1 cellular context compared by ENCODE assay signal in the genomic region with DNA sequence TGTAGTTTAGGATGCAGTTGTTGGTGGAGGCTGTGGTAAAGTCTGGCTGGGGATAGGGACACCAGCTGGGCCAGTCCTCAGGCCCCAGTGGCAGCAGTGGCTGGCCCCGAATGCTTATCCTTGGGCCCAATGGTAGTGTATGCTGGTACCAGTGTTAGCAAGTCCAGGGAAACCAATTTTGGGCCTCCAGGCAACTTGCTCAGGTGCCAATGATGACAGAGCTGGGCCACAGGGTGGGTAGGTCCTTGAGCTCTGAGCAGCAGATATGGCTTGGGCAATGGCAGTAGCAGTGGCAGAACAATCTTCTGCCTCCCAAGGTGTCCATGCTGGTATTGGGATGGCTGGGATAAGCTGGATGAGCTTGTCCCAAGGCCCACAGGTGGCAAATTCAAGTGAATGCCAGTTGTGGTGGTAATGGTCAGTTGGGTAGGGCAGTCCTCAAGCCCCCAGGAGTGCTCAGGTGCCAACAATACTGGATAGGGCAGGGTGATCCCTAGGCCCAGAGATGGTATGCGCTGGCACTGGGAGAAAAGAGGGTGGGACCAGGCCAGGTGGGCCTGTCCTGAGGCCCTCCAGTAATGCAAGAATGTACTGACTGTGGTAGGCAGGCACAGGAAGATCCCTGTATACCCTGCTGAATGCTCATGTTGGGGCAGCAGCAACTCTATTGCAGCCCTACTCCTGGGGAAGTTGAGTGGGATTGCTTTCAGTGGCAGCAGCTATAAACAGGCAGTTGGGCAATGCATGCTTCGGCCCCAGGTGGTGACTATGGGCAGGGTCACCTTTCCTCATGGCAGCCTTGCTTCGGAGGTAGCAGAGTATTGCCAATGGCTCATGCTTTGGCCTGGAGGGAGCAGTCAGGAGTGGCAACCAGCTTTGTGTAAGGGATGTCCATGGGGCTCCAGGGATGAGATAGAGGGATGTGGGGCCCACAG.
TF ChIP-seq lines count a peak whose summit lies in the region.

No MANE protein-coding gene starts in this region.

TF ChIP-seq in K562, 482 proteins besides CTCF, POLR2A, EP300 and RAD21:
- TF ChIP-seq, protein P1, sequence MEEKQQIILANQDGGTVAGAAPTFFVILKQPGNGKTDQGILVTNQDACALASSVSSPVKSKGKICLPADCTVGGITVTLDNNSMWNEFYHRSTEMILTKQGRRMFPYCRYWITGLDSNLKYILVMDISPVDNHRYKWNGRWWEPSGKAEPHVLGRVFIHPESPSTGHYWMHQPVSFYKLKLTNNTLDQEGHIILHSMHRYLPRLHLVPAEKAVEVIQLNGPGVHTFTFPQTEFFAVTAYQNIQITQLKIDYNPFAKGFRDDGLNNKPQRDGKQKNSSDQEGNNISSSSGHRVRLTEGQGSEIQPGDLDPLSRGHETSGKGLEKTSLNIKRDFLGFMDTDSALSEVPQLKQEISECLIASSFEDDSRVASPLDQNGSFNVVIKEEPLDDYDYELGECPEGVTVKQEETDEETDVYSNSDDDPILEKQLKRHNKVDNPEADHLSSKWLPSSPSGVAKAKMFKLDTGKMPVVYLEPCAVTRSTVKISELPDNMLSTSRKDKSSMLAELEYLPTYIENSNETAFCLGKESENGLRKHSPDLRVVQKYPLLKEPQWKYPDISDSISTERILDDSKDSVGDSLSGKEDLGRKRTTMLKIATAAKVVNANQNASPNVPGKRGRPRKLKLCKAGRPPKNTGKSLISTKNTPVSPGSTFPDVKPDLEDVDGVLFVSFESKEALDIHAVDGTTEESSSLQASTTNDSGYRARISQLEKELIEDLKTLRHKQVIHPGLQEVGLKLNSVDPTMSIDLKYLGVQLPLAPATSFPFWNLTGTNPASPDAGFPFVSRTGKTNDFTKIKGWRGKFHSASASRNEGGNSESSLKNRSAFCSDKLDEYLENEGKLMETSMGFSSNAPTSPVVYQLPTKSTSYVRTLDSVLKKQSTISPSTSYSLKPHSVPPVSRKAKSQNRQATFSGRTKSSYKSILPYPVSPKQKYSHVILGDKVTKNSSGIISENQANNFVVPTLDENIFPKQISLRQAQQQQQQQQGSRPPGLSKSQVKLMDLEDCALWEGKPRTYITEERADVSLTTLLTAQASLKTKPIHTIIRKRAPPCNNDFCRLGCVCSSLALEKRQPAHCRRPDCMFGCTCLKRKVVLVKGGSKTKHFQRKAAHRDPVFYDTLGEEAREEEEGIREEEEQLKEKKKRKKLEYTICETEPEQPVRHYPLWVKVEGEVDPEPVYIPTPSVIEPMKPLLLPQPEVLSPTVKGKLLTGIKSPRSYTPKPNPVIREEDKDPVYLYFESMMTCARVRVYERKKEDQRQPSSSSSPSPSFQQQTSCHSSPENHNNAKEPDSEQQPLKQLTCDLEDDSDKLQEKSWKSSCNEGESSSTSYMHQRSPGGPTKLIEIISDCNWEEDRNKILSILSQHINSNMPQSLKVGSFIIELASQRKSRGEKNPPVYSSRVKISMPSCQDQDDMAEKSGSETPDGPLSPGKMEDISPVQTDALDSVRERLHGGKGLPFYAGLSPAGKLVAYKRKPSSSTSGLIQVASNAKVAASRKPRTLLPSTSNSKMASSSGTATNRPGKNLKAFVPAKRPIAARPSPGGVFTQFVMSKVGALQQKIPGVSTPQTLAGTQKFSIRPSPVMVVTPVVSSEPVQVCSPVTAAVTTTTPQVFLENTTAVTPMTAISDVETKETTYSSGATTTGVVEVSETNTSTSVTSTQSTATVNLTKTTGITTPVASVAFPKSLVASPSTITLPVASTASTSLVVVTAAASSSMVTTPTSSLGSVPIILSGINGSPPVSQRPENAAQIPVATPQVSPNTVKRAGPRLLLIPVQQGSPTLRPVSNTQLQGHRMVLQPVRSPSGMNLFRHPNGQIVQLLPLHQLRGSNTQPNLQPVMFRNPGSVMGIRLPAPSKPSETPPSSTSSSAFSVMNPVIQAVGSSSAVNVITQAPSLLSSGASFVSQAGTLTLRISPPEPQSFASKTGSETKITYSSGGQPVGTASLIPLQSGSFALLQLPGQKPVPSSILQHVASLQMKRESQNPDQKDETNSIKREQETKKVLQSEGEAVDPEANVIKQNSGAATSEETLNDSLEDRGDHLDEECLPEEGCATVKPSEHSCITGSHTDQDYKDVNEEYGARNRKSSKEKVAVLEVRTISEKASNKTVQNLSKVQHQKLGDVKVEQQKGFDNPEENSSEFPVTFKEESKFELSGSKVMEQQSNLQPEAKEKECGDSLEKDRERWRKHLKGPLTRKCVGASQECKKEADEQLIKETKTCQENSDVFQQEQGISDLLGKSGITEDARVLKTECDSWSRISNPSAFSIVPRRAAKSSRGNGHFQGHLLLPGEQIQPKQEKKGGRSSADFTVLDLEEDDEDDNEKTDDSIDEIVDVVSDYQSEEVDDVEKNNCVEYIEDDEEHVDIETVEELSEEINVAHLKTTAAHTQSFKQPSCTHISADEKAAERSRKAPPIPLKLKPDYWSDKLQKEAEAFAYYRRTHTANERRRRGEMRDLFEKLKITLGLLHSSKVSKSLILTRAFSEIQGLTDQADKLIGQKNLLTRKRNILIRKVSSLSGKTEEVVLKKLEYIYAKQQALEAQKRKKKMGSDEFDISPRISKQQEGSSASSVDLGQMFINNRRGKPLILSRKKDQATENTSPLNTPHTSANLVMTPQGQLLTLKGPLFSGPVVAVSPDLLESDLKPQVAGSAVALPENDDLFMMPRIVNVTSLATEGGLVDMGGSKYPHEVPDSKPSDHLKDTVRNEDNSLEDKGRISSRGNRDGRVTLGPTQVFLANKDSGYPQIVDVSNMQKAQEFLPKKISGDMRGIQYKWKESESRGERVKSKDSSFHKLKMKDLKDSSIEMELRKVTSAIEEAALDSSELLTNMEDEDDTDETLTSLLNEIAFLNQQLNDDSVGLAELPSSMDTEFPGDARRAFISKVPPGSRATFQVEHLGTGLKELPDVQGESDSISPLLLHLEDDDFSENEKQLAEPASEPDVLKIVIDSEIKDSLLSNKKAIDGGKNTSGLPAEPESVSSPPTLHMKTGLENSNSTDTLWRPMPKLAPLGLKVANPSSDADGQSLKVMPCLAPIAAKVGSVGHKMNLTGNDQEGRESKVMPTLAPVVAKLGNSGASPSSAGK (IDR thresholded peaks at IDR 0.05): 0 out of 2 replicates have a peak, but pooled peaks have one; percentile 29
- TF ChIP-seq E2F6 (IDR thresholded peaks at IDR 0.05; ENCODE audit: borderline replicate concordance in 1 of 2, extremely low read depth in 1 of 2, insufficient read depth in 1 of 2, insufficient read length in 1 of 2, low read depth in 1 of 2, low read length in 1 of 2, poor library complexity in 1 of 2, severe bottlenecking in 1 of 2) (peak in 1 of 2 experiments; percentile 21), PRPF4 (IDR thresholded peaks at IDR 0.05; ENCODE audit: insufficient read depth, low read depth, low read length, poor library complexity, severe bottlenecking) (no peak), ETV5 (CRISPR knock-in tag; IDR thresholded peaks at IDR 0.05; ENCODE audit: low read depth) (no peak)
TF ChIP-seq in K562: peak in this region for 2.
